ENCODE assay signal across 7 cellular contexts in genomic region chr20:35463455-35464300, GRCh38. TPM values are rescaled to one million over a fixed set of nuclear protein-coding genes. Genes with fewer than 3 reads are reported as not detected.
DNase-seq lines count a peak whose midpoint lies in the region; ATAC-seq and TF ChIP-seq lines count a peak whose summit lies in the region.

No MANE protein-coding gene starts in this region.

- H3K27ac ChIP-seq in right atrium auricular region, result no peak overlapping the region

- peak; percentile 82 for TF ChIP-seq CTCF in GM12864 (IDR thresholded peaks at IDR 0.05; ENCODE audit: low read depth, low read length, missing control alignments)
- peak; percentile 67 to 82 for TF ChIP-seq CTCF in right atrium auricular region (IDR thresholded peaks at IDR 0.05)

- H3K9me3 ChIP-seq in right atrium auricular region, result no peaks in the 10 kb centered on the region

- H3K4me1 ChIP-seq in right atrium auricular region, result peaks cover 0 to 7% of the 10 kb centered on the region in 2 donors

- peaks cover 34% of the 10 kb centered on the region for H3K36me3 ChIP-seq in right atrium auricular region

- DNase-seq in GM12864 (ENCODE audit: low read depth) (peak; percentile 42), NCI-H1092 (lab: John Stamatoyannopoulos, UW) (peak; percentile 31), SKM-1 (lab: John Stamatoyannopoulos, UW; ENCODE audit: unreplicated experiment) (peak; percentile 58), amniotic stem cell (lab: John Stamatoyannopoulos, UW) (peak; percentile 35), right atrium auricular region (ENCODE audit: low spot score) (peak; percentile 66), sciatic nerve (ENCODE audit: low spot score) (no peak)

- intact Hi-C loops in sciatic nerve (cut with DNase I), result no loop called here

- ATAC-seq in sciatic nerve (peak; percentile 65), GM19395 (IDR thresholded peaks at IDR 0.05; ENCODE audit: unreplicated experiment) (no peak)

- H3K4me3 ChIP-seq in GM12864 (ENCODE audit: low read depth, low read length), result no peak overlapping the region
- no peak overlapping the region for H3K4me3 ChIP-seq in right atrium auricular region

- no peaks in the 10 kb centered on the region for H3K27me3 ChIP-seq in right atrium auricular region

RNA-seq across cellular contexts. Expression of gene CEP250, which starts 8.3 kb away (rescaled TPM):
- total RNA-seq in right atrium auricular region, result 10 to 100 TPM; 13.0 to 18.9 TPM
- 39.1 TPM for total RNA-seq in sciatic nerve

RNA-seq across cellular contexts. Expression of gene GDF5, which starts 25.6 kb away (rescaled TPM):
- 1 to 10 TPM in 1 of 2 donors, under 1 TPM in 1; 0.70 to 2.6 TPM for total RNA-seq in right atrium auricular region
- total RNA-seq in sciatic nerve, result 0.22 TPM

RNA-seq across cellular contexts. Expression of gene UQCC1, which starts 51.9 kb away (rescaled TPM):
- 10 to 100 TPM; 33.2 to 53.9 TPM for total RNA-seq in right atrium auricular region
- 70.8 TPM for total RNA-seq in sciatic nerve
